Comparison of ENCODE assay signal across 1 cellular context in genomic region chr10:97321032-97321806, GRCh38.
TF ChIP-seq lines count a peak whose summit lies in the region.

No MANE protein-coding gene starts in this region.

TF ChIP-seq in H1, 55 proteins besides CTCF, POLR2A, EP300 and RAD21:
- 0 out of 2 replicates have a peak, but pooled peaks have one; percentile 21 for TF ChIP-seq TAF1 (IDR thresholded peaks at IDR 0.05; ENCODE audit: low read depth, low read length)
- no peak for TF ChIP-seq KDM1A (IDR thresholded peaks at IDR 0.05; ENCODE audit: borderline replicate concordance, low read length)
- TF ChIP-seq SIN3A (conservative IDR thresholded peaks at IDR 0.05 in 1 of 2, IDR thresholded peaks at IDR 0.05 in 1 of 2; ENCODE audit: low read depth in 1 of 2, low read length in 2 of 2): peak in 1 of 2 experiments; percentile 56; a peak in 2 of 4 replicates
- no peak for TF ChIP-seq CBX8 (IDR thresholded peaks at IDR 0.05; ENCODE audit: borderline replicate concordance, low read depth, low read length)
- no peak for TF ChIP-seq SP1 (IDR thresholded peaks at IDR 0.05; ENCODE audit: low read depth, low read length)
- no peak for TF ChIP-seq ASH2L (IDR thresholded peaks at IDR 0.05; ENCODE audit: low read length)
- TF ChIP-seq RFX5 (IDR thresholded peaks at IDR 0.05; ENCODE audit: borderline replicate concordance, low read depth, low read length): no peak
- no peak for TF ChIP-seq E2F6 (IDR thresholded peaks at IDR 0.05)
- no peak for TF ChIP-seq ATF2 (IDR thresholded peaks at IDR 0.05; ENCODE audit: low read length)
- no peak for TF ChIP-seq BACH1 (IDR thresholded peaks at IDR 0.05; ENCODE audit: low read length)
- no peak for TF ChIP-seq POU5F1 (IDR thresholded peaks at IDR 0.05; ENCODE audit: low read depth, low read length)
- TF ChIP-seq SP4 (IDR thresholded peaks at IDR 0.05; ENCODE audit: low read length): no peak
- TF ChIP-seq JUND (IDR thresholded peaks at IDR 0.05; ENCODE audit: low read length): no peak
- no peak for TF ChIP-seq SP2 (IDR thresholded peaks at IDR 0.05; ENCODE audit: low read length)
- no peak for TF ChIP-seq GABPA (IDR thresholded peaks at IDR 0.05; ENCODE audit: borderline replicate concordance, insufficient read depth, low read length)
- no peak for TF ChIP-seq CREB1 (IDR thresholded peaks at IDR 0.05)
- peak; percentile 38; the same call in 1 of the 2 replicates for TF ChIP-seq RBBP5 (IDR thresholded peaks at IDR 0.05; ENCODE audit: borderline replicate concordance, low read depth, low read length)
- TF ChIP-seq HDAC6 (IDR thresholded peaks at IDR 0.05; ENCODE audit: low read depth, low read length): no peak
- peak; percentile 70; the same call in 1 of the 2 replicates for TF ChIP-seq YY1 (IDR thresholded peaks at IDR 0.05; ENCODE audit: low read depth, low read length)
- no peak for TF ChIP-seq USF2 (IDR thresholded peaks at IDR 0.05; ENCODE audit: low read length)
- no peak for TF ChIP-seq TAF7 (optimal IDR thresholded peaks at IDR 0.05; ENCODE audit: borderline replicate concordance, low read depth, low read length)
- TF ChIP-seq CBX5 (IDR thresholded peaks at IDR 0.05; ENCODE audit: low read depth, low read length): no peak
- TF ChIP-seq SRF (IDR thresholded peaks at IDR 0.05; ENCODE audit: low read depth, low read length): no peak
- TF ChIP-seq ATF3 (IDR thresholded peaks at IDR 0.05; ENCODE audit: insufficient read depth, low read depth, low read length): no peak
- TF ChIP-seq TCF12 (IDR thresholded peaks at IDR 0.05; ENCODE audit: low read depth, low read length): 0 out of 2 replicates have a peak, but pooled peaks have one; percentile 49
- TF ChIP-seq JUN (IDR thresholded peaks at IDR 0.05; ENCODE audit: low read depth, low read length): no peak
- TF ChIP-seq BCL11A (IDR thresholded peaks at IDR 0.05; ENCODE audit: low read depth in 2 of 2, low read length in 2 of 2): no peak
- TF ChIP-seq TBP (IDR thresholded peaks at IDR 0.05; ENCODE audit: low read depth, low read length): no peak
- TF ChIP-seq EGR1 (IDR thresholded peaks at IDR 0.05; ENCODE audit: borderline replicate concordance, low read depth, low read length): no peak
- no peak for TF ChIP-seq SAP30 (IDR thresholded peaks at IDR 0.05; ENCODE audit: insufficient read depth, insufficient replicate concordance, low read length)
